Comparison of ENCODE assay signal across 1 cellular context in the genomic region with DNA sequence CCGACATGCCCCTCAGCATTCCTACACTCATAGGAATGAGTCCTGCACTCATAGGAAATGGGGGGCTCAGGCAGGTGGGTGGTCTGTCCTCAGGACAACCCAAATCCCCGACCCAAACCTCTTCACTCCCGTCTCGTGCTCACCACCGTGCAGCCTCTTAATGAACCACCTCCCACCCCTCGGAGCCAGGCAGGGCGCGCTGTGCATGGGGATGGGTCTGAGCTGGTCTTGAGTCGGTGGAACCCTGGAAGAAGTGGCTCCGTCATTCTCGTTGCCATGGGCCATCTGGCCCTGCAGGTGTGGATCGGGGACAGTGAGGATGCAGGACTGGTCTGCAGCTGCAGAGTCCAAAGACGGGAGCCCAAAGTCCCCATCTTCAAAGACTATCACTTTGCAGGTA.
TF ChIP-seq lines count a peak whose summit lies in the region.

No MANE protein-coding gene starts in this region.

TF ChIP-seq in HepG2, 621 proteins besides CTCF, POLR2A, EP300 and RAD21:
- TF ChIP-seq, protein P1, sequence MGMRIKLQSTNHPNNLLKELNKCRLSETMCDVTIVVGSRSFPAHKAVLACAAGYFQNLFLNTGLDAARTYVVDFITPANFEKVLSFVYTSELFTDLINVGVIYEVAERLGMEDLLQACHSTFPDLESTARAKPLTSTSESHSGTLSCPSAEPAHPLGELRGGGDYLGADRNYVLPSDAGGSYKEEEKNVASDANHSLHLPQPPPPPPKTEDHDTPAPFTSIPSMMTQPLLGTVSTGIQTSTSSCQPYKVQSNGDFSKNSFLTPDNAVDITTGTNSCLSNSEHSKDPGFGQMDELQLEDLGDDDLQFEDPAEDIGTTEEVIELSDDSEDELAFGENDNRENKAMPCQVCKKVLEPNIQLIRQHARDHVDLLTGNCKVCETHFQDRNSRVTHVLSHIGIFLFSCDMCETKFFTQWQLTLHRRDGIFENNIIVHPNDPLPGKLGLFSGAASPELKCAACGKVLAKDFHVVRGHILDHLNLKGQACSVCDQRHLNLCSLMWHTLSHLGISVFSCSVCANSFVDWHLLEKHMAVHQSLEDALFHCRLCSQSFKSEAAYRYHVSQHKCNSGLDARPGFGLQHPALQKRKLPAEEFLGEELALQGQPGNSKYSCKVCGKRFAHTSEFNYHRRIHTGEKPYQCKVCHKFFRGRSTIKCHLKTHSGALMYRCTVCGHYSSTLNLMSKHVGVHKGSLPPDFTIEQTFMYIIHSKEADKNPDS (CRISPR knock-in tag; IDR thresholded peaks at IDR 0.05) = 0 out of 2 replicates have a peak, but pooled peaks have one; percentile 47
- 0 out of 2 replicates have a peak, but pooled peaks have one; percentile 14 for TF ChIP-seq ZNF761 (CRISPR knock-in tag; conservative IDR thresholded peaks at IDR 0.05)
- TF ChIP-seq ZNF547 (CRISPR knock-in tag; IDR thresholded peaks at IDR 0.05) = 0 out of 2 replicates have a peak, but pooled peaks have one; percentile 2
- 0 out of 2 replicates have a peak, but pooled peaks have one; percentile 14 for TF ChIP-seq HNF4G (IDR thresholded peaks at IDR 0.05; ENCODE audit: borderline replicate concordance, low read depth, low read length)
- no peak for TF ChIP-seq HNF4G (CRISPR knock-in tag; IDR thresholded peaks at IDR 0.05; ENCODE audit: borderline replicate concordance, low read depth)
- TF ChIP-seq KLF16 (CRISPR knock-in tag; IDR thresholded peaks at IDR 0.05) = no peak
- peak; percentile 22 for TF ChIP-seq SRSF1 (optimal IDR thresholded peaks at IDR 0.05; ENCODE audit: low read depth, low read length)
- no peak for TF ChIP-seq ZFY (CRISPR knock-in tag; IDR thresholded peaks at IDR 0.05)
- TF ChIP-seq, protein P2, sequence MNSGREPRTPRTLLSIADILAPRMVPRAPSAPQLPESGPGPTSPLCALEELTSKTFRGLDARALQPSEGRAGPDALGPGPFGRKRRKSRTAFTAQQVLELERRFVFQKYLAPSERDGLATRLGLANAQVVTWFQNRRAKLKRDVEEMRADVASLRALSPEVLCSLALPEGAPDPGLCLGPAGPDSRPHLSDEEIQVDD (CRISPR knock-in tag; IDR thresholded peaks at IDR 0.05; ENCODE audit: borderline replicate concordance) = 0 out of 2 replicates have a peak, but pooled peaks have one; percentile 30
- no peak for TF ChIP-seq ZNF180 (CRISPR knock-in tag; IDR thresholded peaks at IDR 0.05; ENCODE audit: borderline replicate concordance, low read depth)
- 0 out of 2 replicates have a peak, but pooled peaks have one; percentile 12 for TF ChIP-seq ZNF564 (CRISPR knock-in tag; IDR thresholded peaks at IDR 0.05)
